15 cellular contexts compared by ENCODE assay signal in genomic region chr16:75169899-75170405, GRCh38. TPM values are rescaled to one million over a fixed set of nuclear protein-coding genes. Genes with fewer than 3 reads are reported as not detected.
A peak's percentile ranks its signal among the peaks of the same experiment; 100 is the strongest.
DNase-seq lines count a peak whose midpoint lies in the region; FAIRE-seq and TF ChIP-seq lines count a peak whose summit lies in the region.
"Had no signal": no experiment of that assay in that cellular context is flagged by ENCODE, and none has a peak within 500 bp of the region (broad histone marks: within the 10 kb centered on the region; RNA-seq: fewer than 3 reads in every experiment).

No MANE protein-coding gene starts in this region.

- H2BK12ac ChIP-seq in H1 (ENCODE audit: low read depth, low read length) (no peak overlapping the region), trophoblast cell (ENCODE audit: low read length) (no peak overlapping the region)

- H3K27me3 Mint-ChIP-seq in CD8-positive, alpha-beta memory T cell: peaks cover 0 to 1% of the 10 kb centered on the region in 2 donors

- no peak for TF ChIP-seq RAD21 in H1 (IDR thresholded peaks at IDR 0.05 in 1 of 2, conservative IDR thresholded peaks at IDR 0.05 in 1 of 2; ENCODE audit: low read depth in 2 of 2, low read length in 2 of 2)

- no peak for DNase-seq in CD8-positive, alpha-beta memory T cell
- DNase-seq in HTR-8/SVneo (ENCODE audit: insufficient read length, low spot score) (no peak), H1 (ENCODE audit: low read depth in 1 of 2, low spot score in 2 of 2) (no peak), trophoblast cell (no peak), HuH-7.5 (ENCODE audit: low spot score) (no peak), NCI-H146 (lab: John Stamatoyannopoulos, UW) (no peak), NCI-H524 treated with DMSO at 0.1 percent for 48 hours (lab: John Stamatoyannopoulos, UW) (no peak), middle frontal gyrus (ENCODE audit: extremely low spot score, low spot score) (no peak)
- DNase-seq: BE2C, DMS53, GF-D8, HCEC 1CT had no signal

- no peak overlapping the region for H3K56ac ChIP-seq in H1 (replicated peaks; ENCODE audit: insufficient read length, low read depth, low read length)

- H3K27ac Mint-ChIP-seq in CD8-positive, alpha-beta memory T cell: no peak overlapping the region

- H3K79me1 ChIP-seq in H1 (ENCODE audit: low read depth, low read length): no peaks in the 10 kb centered on the region
- H3K79me1 ChIP-seq in trophoblast cell (ENCODE audit: low read length): no peaks in the 10 kb centered on the region

- no peak overlapping the region for H3K9ac ChIP-seq in H1 (replicated peaks in 1 of 4; ENCODE audit: extremely low read depth in 1 of 4, low read depth in 3 of 4, low read length in 3 of 4)
- H3K9ac ChIP-seq in trophoblast cell (ENCODE audit: low read length): peak overlapping the region; percentile 22

- peaks cover 45 to 90% (median 73%) of the 10 kb centered on the region in 3 donors for H3K36me3 Mint-ChIP-seq in CD8-positive, alpha-beta memory T cell

- no peaks in the 10 kb centered on the region for H3K23me2 ChIP-seq in H1 (ENCODE audit: low read depth, low read length)

- no peak overlapping the region for H3K4ac ChIP-seq in H1 (replicated peaks; ENCODE audit: insufficient read length, low read depth, low read length)
- no peak overlapping the region for H3K4ac ChIP-seq in trophoblast cell (ENCODE audit: low read depth, low read length)

- H3K9me3 Mint-ChIP-seq in CD8-positive, alpha-beta memory T cell: peaks cover 48 to 85% (median 78%) of the 10 kb centered on the region in 5 donors

- H3K4me1 ChIP-seq in CD8-positive, alpha-beta memory T cell (ENCODE audit: insufficient read depth, low read length): no peaks in the 10 kb centered on the region
- H3K4me1 ChIP-seq in H1 (replicated peaks in 1 of 4; ENCODE audit: control insufficient read depth in 3 of 4, insufficient read depth in 4 of 4, low read length in 3 of 4): no peaks in the 10 kb centered on the region
- H3K4me1 ChIP-seq in trophoblast cell (ENCODE audit: control insufficient read depth in 1 of 2, insufficient read depth in 2 of 2, low read length in 2 of 2): no peaks in the 10 kb centered on the region
- H3K4me1 ChIP-seq: A549, BE2C had no signal

- WGBS in H1 (ENCODE audit: extremely low coverage in 1 of 2, insufficient coverage in 1 of 2, insufficient read length in 1 of 2, insufficient replicate concordance in 2 of 2, low coverage in 1 of 2, low lambda C conversion rate in 2 of 2, missing lambda C conversion rate in 1 of 2), 2 experiments: 95% methylated on average over 10 of the region's 10 CpGs; no CpG with 5 or more reads in 1 of the 2 experiments
- no CpG with 5 or more reads among the region's 10 CpGs for WGBS in trophoblast cell (ENCODE audit: extremely low coverage, insufficient coverage, insufficient read length)

- no peak overlapping the region for H3K23ac ChIP-seq in H1 (ENCODE audit: insufficient read length)
- no peak overlapping the region for H3K23ac ChIP-seq in trophoblast cell (ENCODE audit: low read length)

- no peak overlapping the region for H3K18ac ChIP-seq in H1 (ENCODE audit: extremely low read depth, low read length)
- H3K18ac ChIP-seq in trophoblast cell (ENCODE audit: low read length): no peak overlapping the region

- peak overlapping the region; percentile 31 for H3K4me3 ChIP-seq in CD8-positive, alpha-beta memory T cell (ENCODE audit: low read length)
- H3K4me3 ChIP-seq in H1 (ENCODE audit: extremely low read depth in 1 of 4, insufficient read depth in 2 of 4, low read depth in 3 of 4, low read length in 4 of 4): no peak overlapping the region
- H3K4me3 ChIP-seq in trophoblast cell (ENCODE audit: low read depth, low read length): no peak overlapping the region
- H3K4me3 ChIP-seq: A549 had no signal

- no peak overlapping the region for H2AFZ ChIP-seq in H1 (ENCODE audit: low read length)
- H2AFZ ChIP-seq in trophoblast cell (ENCODE audit: insufficient read depth, low read length, poor library complexity): no peak overlapping the region

- H3K79me2 ChIP-seq in H1 (ENCODE audit: control insufficient read depth in 1 of 2, insufficient read depth in 2 of 2, low read length in 2 of 2): no peaks in the 10 kb centered on the region
- H3K79me2 ChIP-seq in trophoblast cell (ENCODE audit: control insufficient read depth, insufficient read depth, low read length, poor library complexity): no peaks in the 10 kb centered on the region

- H3K4me2 ChIP-seq in H1 (ENCODE audit: insufficient read depth in 1 of 2, low read depth in 2 of 2, low read length in 2 of 2) (no peak overlapping the region), trophoblast cell (ENCODE audit: low read length) (no peak overlapping the region)
- H3K4me2 ChIP-seq: A549 had no signal

- FAIRE-seq in HTR-8/SVneo (lab: Jason Lieb, UNC): peak; percentile 4
- no peak for FAIRE-seq in H1 (lab: Jason Lieb, UNC)
- FAIRE-seq: A549 had no signal

- H3K4me3 Mint-ChIP-seq in CD8-positive, alpha-beta memory T cell: peak overlapping the region in 1 of 7 donors; percentile 8

- H2BK5ac ChIP-seq in H1 (ENCODE audit: low read depth, low read length) (no peak overlapping the region), trophoblast cell (ENCODE audit: low read depth, low read length, poor library complexity) (no peak overlapping the region)

- no peak overlapping the region for H2BK120ac ChIP-seq in H1 (replicated peaks; ENCODE audit: low read depth, low read length)
- no peak overlapping the region for H2BK120ac ChIP-seq in trophoblast cell (ENCODE audit: insufficient read depth, low read length, poor library complexity)

- H4K91ac ChIP-seq in H1 (replicated peaks; ENCODE audit: insufficient read length, low read length): no peak overlapping the region
- H4K91ac ChIP-seq in trophoblast cell (ENCODE audit: low read depth, low read length): no peak overlapping the region

- CTCF ChIA-PET in CD8-positive, alpha-beta memory T cell (lab: Charles Lee): no interaction called here
- CTCF ChIA-PET in H1 (lab: Charles Lee; ENCODE audit: partially characterized antibody): no interaction called here

- no peak overlapping the region for H2AK5ac ChIP-seq in H1 (ENCODE audit: low read depth, low read length)
- no peak overlapping the region for H2AK5ac ChIP-seq in trophoblast cell (ENCODE audit: low read length)

- H3K27me3 ChIP-seq in CD8-positive, alpha-beta memory T cell (ENCODE audit: insufficient read depth, low read length, poor library complexity, severe bottlenecking): no peaks in the 10 kb centered on the region
- H3K27me3 ChIP-seq in H1 (replicated peaks in 1 of 4; ENCODE audit: control insufficient read depth in 3 of 4, extremely low read depth in 1 of 4, insufficient read depth in 3 of 4, low read length in 3 of 4) (no peaks in the 10 kb centered on the region), trophoblast cell (ENCODE audit: insufficient read depth, low read length) (no peaks in the 10 kb centered on the region)
- H3K27me3 ChIP-seq: BE2C had no signal

- H3K4me1 Mint-ChIP-seq in CD8-positive, alpha-beta memory T cell: no peaks in the 10 kb centered on the region

- POLR2A ChIA-PET in CD8-positive, alpha-beta memory T cell (lab: Charles Lee): no interaction called here
- POLR2A ChIA-PET in H1 (lab: Charles Lee; ENCODE audit: partially characterized antibody): no interaction called here

- H3K36me3 ChIP-seq in CD8-positive, alpha-beta memory T cell (ENCODE audit: insufficient read depth, low read length): peaks cover 49% of the 10 kb centered on the region
- H3K36me3 ChIP-seq in H1 (ENCODE audit: control insufficient read depth in 2 of 4, insufficient read depth in 4 of 4, low read length in 3 of 4) (peaks cover 5 to 60% (median 47%) of the 10 kb centered on the region in 4 experiments; a peak in 7 of 8 replicates), trophoblast cell (ENCODE audit: control insufficient read depth in 1 of 2, insufficient read depth in 2 of 2, low read length in 2 of 2) (peaks cover 14 to 35% of the 10 kb centered on the region in 2 experiments)

- no peak overlapping the region for H3K27ac ChIP-seq in CD8-positive, alpha-beta memory T cell (ENCODE audit: low read depth, low read length)
- H3K27ac ChIP-seq in H1 (ENCODE audit: low read depth, low read length): no peak overlapping the region
- no peak overlapping the region for H3K27ac ChIP-seq in trophoblast cell (ENCODE audit: low read depth, low read length)
- H3K27ac ChIP-seq: A549 had no signal

- peaks cover 57% of the 10 kb centered on the region for H3K9me3 ChIP-seq in CD8-positive, alpha-beta memory T cell (ENCODE audit: low read length)
- H3K9me3 ChIP-seq in H1 (ENCODE audit: insufficient read depth in 2 of 2, low read depth in 1 of 2, low read length in 1 of 2) (peaks cover 57 to 72% of the 10 kb centered on the region in 2 experiments), trophoblast cell (ENCODE audit: insufficient read depth, low read depth, low read length) (peaks cover 25% of the 10 kb centered on the region)

- H3K14ac ChIP-seq in H1 (ENCODE audit: insufficient read length) (no peak overlapping the region), trophoblast cell (ENCODE audit: low read length) (no peak overlapping the region)

- no peak overlapping the region for H4K8ac ChIP-seq in H1 (ENCODE audit: extremely low read depth, insufficient read depth, low read length)
- H4K8ac ChIP-seq in trophoblast cell (ENCODE audit: low read depth, low read length): no peak overlapping the region

- H2BK20ac ChIP-seq in H1 (ENCODE audit: low read length): no peak overlapping the region

- H4K5ac ChIP-seq in H1 (ENCODE audit: insufficient read length, low read depth, low read length): no peak overlapping the region

- no peak for TF ChIP-seq CTCF in H1 (IDR thresholded peaks at IDR 0.05; ENCODE audit: control extremely low read depth in 1 of 3, insufficient read depth in 1 of 3, low read depth in 1 of 3, low read length in 3 of 3)

- H4K20me1 ChIP-seq in H1 (replicated peaks in 1 of 2; ENCODE audit: control insufficient read depth in 1 of 2, insufficient read depth in 2 of 2, low read length in 2 of 2): no peaks in the 10 kb centered on the region

- no peak overlapping the region for H2BK15ac ChIP-seq in H1 (ENCODE audit: low read length)

- TF ChIP-seq EP300 in H1 (IDR thresholded peaks at IDR 0.05; ENCODE audit: borderline replicate concordance in 1 of 2, low read depth in 2 of 2, low read length in 2 of 2): no peak

- no peak for TF ChIP-seq POLR2A in H1 (IDR thresholded peaks at IDR 0.05; ENCODE audit: control extremely low read depth in 1 of 2, low read depth in 2 of 2, low read length in 2 of 2)

- no peak overlapping the region for H4K12ac ChIP-seq in trophoblast cell (ENCODE audit: low read depth, low read length)

RNA-seq across cellular contexts. Expression of gene ZFP1, which starts 21.6 kb away (rescaled TPM):
- 10 to 100 TPM; 13.8 to 17.4 TPM for total RNA-seq in CD8-positive, alpha-beta memory T cell
- polyA plus RNA-seq in CD8-positive, alpha-beta memory T cell: 17.2 TPM
- total RNA-seq in H1 (2021; fragmentation: NEBNext Ultra II Directional; extraction: Animal tissue kit (Norgen Biotek cat#: 25700)): 11.2 and 12.2 TPM in 2 replicates
- 2.2 and 4.0 TPM in 2 replicates for polyA plus RNA-seq in H1 (2011; rRNA removed)
- 4.0 TPM for polyA plus RNA-seq in H1 (2011; cell fraction: cytosol; rRNA removed)
- polyA plus RNA-seq in H1 (2011; cell fraction: nucleus; rRNA removed): 4.3 TPM
- polyA plus RNA-seq in H1 (2012, experiment 1 of 2): 5.4 to 6.7 TPM (median 5.6 TPM) in 4 replicates
- 0.64 TPM for polyA plus RNA-seq in H1 (2012, experiment 2 of 2)
- 5.5 TPM for polyA plus RNA-seq in H1 (2013, experiment 1 of 2)
- 5.5 TPM for polyA plus RNA-seq in H1 (2013, experiment 2 of 2)
- polyA minus RNA-seq in H1 (2011; rRNA and poly(A)+ RNA removed): 9.4 and 15.2 TPM in 2 replicates
- polyA minus RNA-seq in H1 (2011; cell fraction: cytosol; rRNA and poly(A)+ RNA removed): 12.6 TPM
- 19.2 TPM for polyA minus RNA-seq in H1 (2011; cell fraction: nucleus; rRNA and poly(A)+ RNA removed)
- polyA plus RNA-seq in trophoblast cell (2013): 8.6 and 8.7 TPM in 2 replicates

RNA-seq across cellular contexts. Expression of gene CTRB2, which starts 37.0 kb away (rescaled TPM):
- total RNA-seq in CD8-positive, alpha-beta memory T cell: not detected
- polyA plus RNA-seq in CD8-positive, alpha-beta memory T cell: not detected
- total RNA-seq in H1 (2021; fragmentation: NEBNext Ultra II Directional; extraction: Animal tissue kit (Norgen Biotek cat#: 25700)): not detected in 2 replicates
- not detected in 2 replicates for polyA plus RNA-seq in H1 (2011; rRNA removed)
- polyA plus RNA-seq in H1 (2011; cell fraction: cytosol; rRNA removed): not detected
- polyA plus RNA-seq in H1 (2011; cell fraction: nucleus; rRNA removed): not detected
- not detected in 4 replicates for polyA plus RNA-seq in H1 (2012, experiment 1 of 2)
- not detected for polyA plus RNA-seq in H1 (2012, experiment 2 of 2)
- polyA plus RNA-seq in H1 (2013, experiment 1 of 2): not detected
- polyA plus RNA-seq in H1 (2013, experiment 2 of 2): not detected
- not detected in 2 replicates for polyA minus RNA-seq in H1 (2011; rRNA and poly(A)+ RNA removed)
- not detected for polyA minus RNA-seq in H1 (2011; cell fraction: cytosol; rRNA and poly(A)+ RNA removed)
- polyA minus RNA-seq in H1 (2011; cell fraction: nucleus; rRNA and poly(A)+ RNA removed): not detected
- polyA plus RNA-seq in trophoblast cell (2013): 0.37 and 0.41 TPM in 2 replicates
- total RNA-seq: H4 had no signal
- polyA plus RNA-seq: A549, AG04450 had no signal

RNA-seq across cellular contexts. Expression of gene CTRB1, which starts 48.8 kb away (rescaled TPM):
- not detected for total RNA-seq in CD8-positive, alpha-beta memory T cell
- polyA plus RNA-seq in CD8-positive, alpha-beta memory T cell: not detected
- not detected in 2 replicates for total RNA-seq in H1 (2021; fragmentation: NEBNext Ultra II Directional; extraction: Animal tissue kit (Norgen Biotek cat#: 25700))
- polyA plus RNA-seq in H1 (2011; rRNA removed): not detected in 2 replicates
- polyA plus RNA-seq in H1 (2011; cell fraction: cytosol; rRNA removed): not detected
- not detected for polyA plus RNA-seq in H1 (2011; cell fraction: nucleus; rRNA removed)
- not detected in 4 replicates for polyA plus RNA-seq in H1 (2012, experiment 1 of 2)
- not detected for polyA plus RNA-seq in H1 (2012, experiment 2 of 2)
- not detected for polyA plus RNA-seq in H1 (2013, experiment 1 of 2)
- polyA plus RNA-seq in H1 (2013, experiment 2 of 2): not detected
- polyA minus RNA-seq in H1 (2011; rRNA and poly(A)+ RNA removed): not detected in 2 replicates
- polyA minus RNA-seq in H1 (2011; cell fraction: cytosol; rRNA and poly(A)+ RNA removed): not detected
- not detected for polyA minus RNA-seq in H1 (2011; cell fraction: nucleus; rRNA and poly(A)+ RNA removed)
- 0.15 TPM in 1 of 2 replicates, not detected in the other for polyA plus RNA-seq in trophoblast cell (2013)
- total RNA-seq: H4 had no signal
- polyA plus RNA-seq: A549, AG04450 had no signal

RNA-seq across cellular contexts. Expression of gene LDHD, which starts 53.4 kb away (rescaled TPM):
- not detected for total RNA-seq in CD8-positive, alpha-beta memory T cell
- polyA plus RNA-seq in CD8-positive, alpha-beta memory T cell: 0.10 TPM
- 14.7 and 14.9 TPM in 2 replicates for total RNA-seq in H1 (2021; fragmentation: NEBNext Ultra II Directional; extraction: Animal tissue kit (Norgen Biotek cat#: 25700))
- 18.2 and 43.1 TPM in 2 replicates for polyA plus RNA-seq in H1 (2011; rRNA removed)
- polyA plus RNA-seq in H1 (2011; cell fraction: cytosol; rRNA removed): 35.2 TPM
- polyA plus RNA-seq in H1 (2011; cell fraction: nucleus; rRNA removed): 71.5 TPM
- 7.7 to 14.3 TPM (median 11.1 TPM) in 4 replicates for polyA plus RNA-seq in H1 (2012, experiment 1 of 2)
- polyA plus RNA-seq in H1 (2012, experiment 2 of 2): 8.7 TPM
- polyA plus RNA-seq in H1 (2013, experiment 1 of 2): 1.8 TPM
- polyA plus RNA-seq in H1 (2013, experiment 2 of 2): 1.2 TPM
- 6.8 and 8.6 TPM in 2 replicates for polyA minus RNA-seq in H1 (2011; rRNA and poly(A)+ RNA removed)
- 18.0 TPM for polyA minus RNA-seq in H1 (2011; cell fraction: cytosol; rRNA and poly(A)+ RNA removed)
- 38.5 TPM for polyA minus RNA-seq in H1 (2011; cell fraction: nucleus; rRNA and poly(A)+ RNA removed)
- 0.08 and 0.15 TPM in 2 replicates for polyA plus RNA-seq in trophoblast cell (2013)
